ENCODE assay signal across 8 cellular contexts in the genomic region with DNA sequence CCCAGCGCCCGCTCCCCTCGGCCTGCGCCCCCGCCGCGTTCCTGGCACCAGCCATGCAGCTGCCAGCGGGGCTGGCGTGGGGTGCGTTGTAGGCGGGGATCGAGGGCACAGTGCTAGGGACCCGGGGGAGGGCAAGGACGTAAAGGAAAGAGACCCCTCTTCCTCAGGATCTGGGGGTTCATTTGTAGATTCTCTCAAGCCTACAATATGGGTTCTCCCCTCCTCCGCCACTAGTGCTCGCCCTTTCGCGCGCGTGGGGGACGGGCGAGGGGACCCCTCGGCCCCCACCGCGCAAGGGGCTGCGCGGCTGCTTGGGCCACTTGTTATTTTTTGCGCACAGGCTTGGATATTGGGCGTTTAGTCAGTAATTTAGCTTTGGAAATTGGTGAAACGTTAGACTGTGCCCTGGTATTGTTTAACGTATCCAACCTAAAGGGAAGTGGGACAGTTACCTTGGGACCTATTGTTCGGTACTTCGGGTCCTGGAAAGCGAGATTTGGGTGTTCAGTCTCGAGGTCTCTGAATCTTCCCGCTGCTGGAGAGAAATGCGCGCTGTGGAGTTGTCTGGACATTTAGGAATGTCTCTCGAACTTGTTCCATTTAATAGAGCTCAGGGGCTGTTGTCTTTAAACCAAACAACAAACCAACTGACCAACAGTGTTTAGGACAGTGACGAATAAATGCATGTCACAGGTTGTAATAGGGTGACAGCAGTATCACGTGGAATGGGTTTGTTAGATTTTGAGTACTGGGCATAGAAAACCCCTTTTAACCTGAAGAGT. TPM values are rescaled to one million over a fixed set of nuclear protein-coding genes. Genes with fewer than 3 reads are reported as not detected.
DNase-seq lines count a peak whose midpoint lies in the region; ATAC-seq and TF ChIP-seq lines count a peak whose summit lies in the region.

No MANE protein-coding gene starts in this region.

- no peak for TF ChIP-seq POLR2A in lower leg skin (IDR thresholded peaks at IDR 0.05)

- WGBS in lower leg skin, 2 donors: 1 to 2% methylated on average over 35 to 38 of the region's 41 CpGs

- H3K9me3 Mint-ChIP-seq in HFFc6: no peaks in the 10 kb centered on the region

- H3K36me3 Mint-ChIP-seq in HFFc6 (ENCODE audit: low read depth): 0 out of 2 replicates have a peak, but pooled peaks cover 3% of the 10 kb centered on the region

- no peak; the same call in 1 of the 2 replicates for TF ChIP-seq CTCF in HFFc6 (IDR thresholded peaks at IDR 0.05)
- TF ChIP-seq CTCF in cardiac fibroblast (IDR thresholded peaks at IDR 0.05; ENCODE audit: low read depth, low read length): no peak
- no peak for TF ChIP-seq CTCF in lower leg skin (IDR thresholded peaks at IDR 0.05)
- no peak for TF ChIP-seq CTCF in tibial artery (IDR thresholded peaks at IDR 0.05)

- peak; percentile 20 for ATAC-seq in Right ventricle myocardium inferior

- peaks cover 1% of the 10 kb centered on the region; the same call in 1 of the 2 replicates for H3K27me3 Mint-ChIP-seq in HFFc6 (ENCODE audit: insufficient read depth)

- peaks cover 0 to 40% (median 10%) of the 10 kb centered on the region in 4 donors for H3K4me1 ChIP-seq in tibial artery

- intact Hi-C loops in Right ventricle myocardium inferior (cut with DNase I) (loop anchor here (2.0 to 10.0 kb wide), 3 partner anchors 32 to 248 kb away; no protein-coding TSS in a partner anchor), cardiac septum (cut with DNase I) (loop anchor here (2.0 kb wide), 1 partner anchor 28 kb away; no protein-coding TSS in a partner anchor), lower leg skin (cut with DNase I; ENCODE audit: low total_unique reads) (no loop called here), tibial artery (cut with DNase I; ENCODE audit: low total_unique reads) (loop anchor here (1.0 to 10.0 kb wide), 2 partner anchors 45 to 668 kb away; partner anchors contain the start of gene FZD1)

- peak overlapping the region; percentile 95 for H3K4me3 Mint-ChIP-seq in HFFc6

- peak overlapping the region; percentile 91 to 95 for H3K27ac ChIP-seq in tibial artery

- peak overlapping the region; percentile 79 to 80 for H3K4me3 ChIP-seq in cardiac fibroblast (replicated peaks in 1 of 2; ENCODE audit: low read depth in 2 of 2, low read length in 2 of 2)
- H3K4me3 ChIP-seq in lower leg skin (ENCODE audit: low read depth, poor library complexity, severe bottlenecking): peak overlapping the region; percentile 67
- peak overlapping the region; percentile 67 to 91 for H3K4me3 ChIP-seq in tibial artery

- DNase-seq in Right ventricle myocardium inferior (ENCODE audit: missing footprints) (no peak), cardiac septum (ENCODE audit: low spot score) (no peak), HFFc6 (peak; percentile 48), NCI-H1694 (lab: John Stamatoyannopoulos, UW) (peak; percentile 26), cardiac fibroblast (ENCODE audit: low read depth in 2 of 2) (peak; percentile 52 to 65), lower leg skin (ENCODE audit: low spot score in 2 of 2) (no peak), tibial artery (no peak)
- no peak for DNase-seq in activated effector memory CD4-positive, alpha-beta T cell treated with anti-CD3 and anti-CD28 coated beads, Interleukin-2, amount 50 U/mL, for 16 hours

- H3K4me1 Mint-ChIP-seq in HFFc6 (ENCODE audit: low read depth): peaks cover 71% of the 10 kb centered on the region

- H3K9me3 ChIP-seq in tibial artery: no peaks in the 10 kb centered on the region

- peak overlapping the region; percentile 87 for H3K27ac Mint-ChIP-seq in HFFc6

- H3K36me3 ChIP-seq in tibial artery: no peaks in the 10 kb centered on the region

- H3K27me3 ChIP-seq in tibial artery: no peaks in the 10 kb centered on the region

RNA-seq across cellular contexts. Expression of gene CDK14, which starts 0.8 kb away (rescaled TPM):
- total RNA-seq in Right ventricle myocardium inferior: 26.3 TPM
- total RNA-seq in cardiac septum: 25.7 TPM
- total RNA-seq in HFFc6 (2021; fragmentation: NEBNext Ultra II Directional; extraction: Animal tissue kit (Norgen Biotek cat#: 25700)): 10 to 100 TPM; 18.4 to 28.6 (median 27.2) TPM
- 10 to 100 TPM in 1 of 4 donors, 1 to 10 TPM in 3; 1.1 to 12.7 (median 5.8) TPM for total RNA-seq in lower leg skin

Comparison
In these comparisons a context has a peak if more than half of its experiments do, and no peak if none do; other contexts are left out.
1. DNase-seq: peak in HFFc6 (single experiment), NCI-H1694 (single experiment) and cardiac fibroblast (2 of 2); none in Right ventricle myocardium inferior (single experiment), cardiac septum (single experiment), lower leg skin (0 of 2), tibial artery (0 of 2) and activated effector memory CD4-positive, alpha-beta T cell treated with anti-CD3 and anti-CD28 coated beads, Interleukin-2, amount 50 U/mL, for 16 hours (single experiment).
2. Peak in every context shown above with its lines, with median percentiles within 50 percentile points of each other: H3K4me3 ChIP-seq.